In the genomic region with DNA sequence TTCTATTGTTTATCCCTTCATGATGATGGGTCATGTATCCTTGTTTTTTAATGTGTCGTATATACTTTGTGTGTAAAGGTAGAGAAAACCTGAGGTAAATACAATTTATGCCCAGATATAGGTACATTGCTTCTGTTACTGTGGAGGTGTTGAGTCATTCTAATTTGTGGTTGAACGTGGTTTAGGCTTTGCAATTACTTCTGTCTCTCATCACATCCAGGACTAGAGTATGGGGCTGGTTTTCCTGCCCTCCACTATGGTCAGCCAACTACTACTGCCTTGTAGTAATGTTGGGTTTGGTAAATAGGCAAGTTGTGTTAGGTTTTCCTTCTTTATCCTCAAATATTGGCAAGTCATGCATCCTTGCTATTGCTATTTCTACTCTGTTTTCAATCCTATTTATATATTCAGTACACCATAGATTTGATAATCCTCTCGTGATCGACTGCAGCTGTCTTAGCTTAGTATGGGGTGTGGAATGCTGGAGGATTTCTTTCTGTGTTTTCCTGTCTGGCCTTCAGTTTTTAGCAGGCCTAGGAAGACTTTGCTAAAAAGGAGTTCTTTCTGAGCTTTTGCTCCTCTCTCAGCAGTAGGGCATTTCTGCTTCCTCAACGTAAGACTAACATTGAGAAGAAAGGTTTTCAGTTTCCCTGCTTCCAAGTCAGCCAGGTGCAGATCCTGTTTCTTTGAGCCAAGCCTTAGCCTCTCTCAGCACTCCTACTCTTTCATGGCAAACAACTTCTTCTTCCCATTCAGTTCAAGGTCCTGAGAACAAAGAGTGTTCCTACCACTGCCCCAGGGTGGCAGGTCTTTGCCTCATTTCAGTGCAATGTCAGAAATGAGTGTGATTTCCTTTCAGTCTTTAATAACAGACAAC, we compare ENCODE assay signal across 20 cellular contexts.
DNase-seq lines count a peak whose midpoint lies in the region; ATAC-seq, FAIRE-seq and TF ChIP-seq lines count a peak whose summit lies in the region.
"Had no signal": no experiment of that assay in that cellular context is flagged by ENCODE, and none has a peak within 500 bp of the region (broad histone marks: within the 10 kb centered on the region; RNA-seq: fewer than 3 reads in every experiment).

No MANE protein-coding gene starts in this region.

- in situ Hi-C loops in GM23248 (cut with MboI) = no loop called here

- no peaks in the 10 kb centered on the region for H3K36me3 Mint-ChIP-seq in stimulated activated memory B cell treated with anti-CD40 and anti-IgM and Interleukin-4, amounts not matched to agents 10 μg/mL and 1 μg/mL and 100 μg/mL, for 72 hours
- H3K36me3 Mint-ChIP-seq in T-helper 17 cell (ENCODE audit: low read depth) = no peaks in the 10 kb centered on the region
- H3K36me3 Mint-ChIP-seq in endothelial cell (ENCODE audit: low read depth, unreplicated experiment) = no peaks in the 10 kb centered on the region
- H3K36me3 Mint-ChIP-seq: CD4-positive, alpha-beta memory T cell; naive thymus-derived CD4-positive, alpha-beta T cell had no signal

- H3K27me3 ChIP-seq in GM23248 (replicated peaks; ENCODE audit: insufficient read depth) = no peaks in the 10 kb centered on the region
- H3K27me3 ChIP-seq in small intestine (ENCODE audit: control insufficient read depth in 2 of 2, insufficient read depth in 2 of 2, low read length in 2 of 2) = no peaks in the 10 kb centered on the region
- H3K27me3 ChIP-seq: body of pancreas, uterus had no signal

- DNase-seq in GM23248 = no peak
- peak; percentile 31 for DNase-seq in NCI-H69 (lab: John Stamatoyannopoulos, UW)
- peak; percentile 14 for DNase-seq in fibroblast of villous mesenchyme (ENCODE audit: low read depth)
- no peak for DNase-seq in small intestine
- DNase-seq in T-helper 17 cell = no peak
- DNase-seq in endothelial cell (ENCODE audit: low spot score) = no peak
- DNase-seq: activated CD4-positive, alpha-beta T cell treated with anti-CD3 and anti-CD28 coated beads, Interleukin-2, amount 50 U/mL, for 48 hours; activated effector memory CD4-positive, alpha-beta T cell treated with Interleukin-2 at 50 U/mL for 16 hours; body of pancreas; CD4-positive, alpha-beta memory T cell; GF-D8; glutamatergic neuron; naive thymus-derived CD4-positive, alpha-beta T cell; NCI-H2227 treated with DMSO at 0.1 percent for 48 hours; NCI-H774; uterus had no signal

- no peaks in the 10 kb centered on the region for H3K79me2 ChIP-seq in GM23248 (ENCODE audit: insufficient read depth)

- H3K9me3 ChIP-seq in GM23248 (ENCODE audit: low read depth) = no peaks in the 10 kb centered on the region
- no peaks in the 10 kb centered on the region for H3K9me3 ChIP-seq in small intestine (ENCODE audit: control insufficient read depth, low read depth)
- H3K9me3 ChIP-seq in T-helper 17 cell (ENCODE audit: control insufficient read depth, low read length, poor library complexity, severe bottlenecking) = no peaks in the 10 kb centered on the region
- H3K9me3 ChIP-seq: body of pancreas, uterus had no signal

- no peaks in the 10 kb centered on the region for H3F3A ChIP-seq in GM23248 (ENCODE audit: insufficient read depth)

- no peak overlapping the region for H3K9ac ChIP-seq in GM23248
- H3K9ac ChIP-seq: KMS-11 had no signal

- no peaks in the 10 kb centered on the region for H3K9me3 Mint-ChIP-seq in stimulated activated memory B cell treated with anti-CD40 and anti-IgM and Interleukin-4, amounts not matched to agents 10 μg/mL and 1 μg/mL and 100 μg/mL, for 72 hours
- H3K9me3 Mint-ChIP-seq in endothelial cell (ENCODE audit: unreplicated experiment) = no peaks in the 10 kb centered on the region

- ATAC-seq in stimulated activated memory B cell treated with anti-CD40 and anti-IgM and Interleukin-4, amounts not matched to agents 10 μg/mL and 1 μg/mL and 100 μg/mL, for 72 hours = peak; percentile 61
- ATAC-seq in T-helper 17 cell = no peak
- ATAC-seq: body of pancreas; naive thymus-derived CD4-positive, alpha-beta T cell; sciatic nerve; SK-N-SH treated with all-trans-retinoic acid at 6 μM for 48 hours had no signal

- H3K27ac ChIP-seq in GM23248 = no peak overlapping the region
- H3K27ac ChIP-seq in small intestine (ENCODE audit: low read depth in 1 of 2, low read length in 1 of 2) = no peak overlapping the region
- H3K27ac ChIP-seq: body of pancreas, KMS-11, uterus had no signal

- TF ChIP-seq CTCF in fibroblast of villous mesenchyme (IDR thresholded peaks at IDR 0.05; ENCODE audit: insufficient read depth, low read depth, low read length) (no peak), endothelial cell (IDR thresholded peaks at IDR 0.05; ENCODE audit: unreplicated experiment) (no peak)

- no peak overlapping the region for H3K4me2 ChIP-seq in GM23248 (ENCODE audit: unreplicated experiment)
- H3K4me2 ChIP-seq: KMS-11 had no signal

- no peak overlapping the region for H3K4me3 ChIP-seq in GM23248
- H3K4me3 ChIP-seq in fibroblast of villous mesenchyme (ENCODE audit: low read depth, low read length) = no peak overlapping the region
- no peak overlapping the region for H3K4me3 ChIP-seq in small intestine (ENCODE audit: low read depth in 1 of 2, low read length in 2 of 2)
- H3K4me3 ChIP-seq: body of pancreas, uterus had no signal

- no peaks in the 10 kb centered on the region for H4K20me1 ChIP-seq in GM23248 (ENCODE audit: insufficient read depth)

- H3K4me1 Mint-ChIP-seq in stimulated activated memory B cell treated with anti-CD40 and anti-IgM and Interleukin-4, amounts not matched to agents 10 μg/mL and 1 μg/mL and 100 μg/mL, for 72 hours = peaks cover 7% of the 10 kb centered on the region
- H3K4me1 Mint-ChIP-seq in T-helper 17 cell (no peaks in the 10 kb centered on the region), endothelial cell (ENCODE audit: unreplicated experiment) (no peaks in the 10 kb centered on the region)
- H3K4me1 Mint-ChIP-seq: CD4-positive, alpha-beta memory T cell; naive thymus-derived CD4-positive, alpha-beta T cell had no signal

- H3K4me1 ChIP-seq in GM23248 (ENCODE audit: insufficient read depth) = no peaks in the 10 kb centered on the region
- no peaks in the 10 kb centered on the region for H3K4me1 ChIP-seq in small intestine (ENCODE audit: control insufficient read depth in 2 of 2, insufficient read depth in 1 of 2, low read depth in 1 of 2, low read length in 1 of 2)
- H3K4me1 ChIP-seq: body of pancreas, uterus had no signal

- H3K36me3 ChIP-seq in GM23248 (ENCODE audit: low read depth) (no peaks in the 10 kb centered on the region), small intestine (ENCODE audit: control insufficient read depth in 2 of 2, insufficient read depth in 2 of 2, low read length in 2 of 2) (no peaks in the 10 kb centered on the region)
- H3K36me3 ChIP-seq: uterus had no signal

- peak overlapping the region; percentile 11; the same call in 1 of the 2 replicates for H2AFZ ChIP-seq in GM23248

- no peaks in the 10 kb centered on the region for H3K27me3 Mint-ChIP-seq in stimulated activated memory B cell treated with anti-CD40 and anti-IgM and Interleukin-4, amounts not matched to agents 10 μg/mL and 1 μg/mL and 100 μg/mL, for 72 hours
- H3K27me3 Mint-ChIP-seq in T-helper 17 cell (no peaks in the 10 kb centered on the region), endothelial cell (ENCODE audit: unreplicated experiment) (no peaks in the 10 kb centered on the region)
- H3K27me3 Mint-ChIP-seq: CD4-positive, alpha-beta memory T cell; naive thymus-derived CD4-positive, alpha-beta T cell had no signal

- H3K27ac Mint-ChIP-seq in stimulated activated memory B cell treated with anti-CD40 and anti-IgM and Interleukin-4, amounts not matched to agents 10 μg/mL and 1 μg/mL and 100 μg/mL, for 72 hours = no peak overlapping the region
- no peak overlapping the region for H3K27ac Mint-ChIP-seq in T-helper 17 cell
- no peak overlapping the region for H3K27ac Mint-ChIP-seq in endothelial cell (ENCODE audit: unreplicated experiment)
- H3K27ac Mint-ChIP-seq: CD4-positive, alpha-beta memory T cell; naive thymus-derived CD4-positive, alpha-beta T cell had no signal

- WGBS in GM23248 (ENCODE audit: low coverage in 1 of 2, low lambda C conversion rate in 2 of 2, missing lambda C conversion rate in 2 of 2), 2 experiments = 32 to 44% methylated on average over 5 of the region's 5 CpGs
- WGBS in small intestine, 3 donors = 84 to 87% (median 87%) methylated on average over 4 of the region's 5 CpGs

- no peak for FAIRE-seq in small intestine (lab: Jason Lieb, UNC)

- no peak overlapping the region for H3K4me3 Mint-ChIP-seq in stimulated activated memory B cell treated with anti-CD40 and anti-IgM and Interleukin-4, amounts not matched to agents 10 μg/mL and 1 μg/mL and 100 μg/mL, for 72 hours
- H3K4me3 Mint-ChIP-seq in T-helper 17 cell = no peak overlapping the region
- no peak overlapping the region for H3K4me3 Mint-ChIP-seq in endothelial cell (ENCODE audit: unreplicated experiment)
- H3K4me3 Mint-ChIP-seq: CD4-positive, alpha-beta memory T cell; naive thymus-derived CD4-positive, alpha-beta T cell had no signal

- H3K9me2 ChIP-seq in GM23248 (ENCODE audit: insufficient read depth) = no peaks in the 10 kb centered on the region

Comparison
In these comparisons a context has a peak if more than half of its experiments do, and no peak if none do; other contexts are left out.
1. DNase-seq: peak in NCI-H69 (single experiment) and fibroblast of villous mesenchyme (single experiment); none in GM23248 (single experiment), small intestine (single experiment), T-helper 17 cell (0 of 3) and endothelial cell (single experiment).